1 cellular context compared by ENCODE assay signal in the genomic region with DNA sequence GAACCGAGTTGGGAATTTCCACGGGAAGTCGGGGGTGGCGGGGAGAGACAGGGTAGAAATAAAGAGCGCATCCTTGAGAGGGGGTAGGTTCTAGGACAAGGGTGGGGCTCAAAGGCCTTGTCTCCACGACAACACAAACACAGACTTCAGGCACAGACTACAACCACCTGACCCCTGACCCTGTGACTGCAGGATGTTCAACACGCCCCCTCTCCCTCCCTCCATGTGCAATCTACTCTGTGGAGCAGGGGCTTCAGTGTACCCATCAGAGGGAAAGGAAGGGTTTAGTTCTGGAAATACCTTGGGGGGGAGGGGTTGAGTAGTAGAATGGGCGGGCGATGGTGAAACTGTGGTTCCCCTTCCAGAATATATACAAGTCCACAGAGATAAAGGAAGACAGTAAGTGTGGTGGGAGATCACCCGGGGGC.
TF ChIP-seq lines count a peak whose summit lies in the region.

No MANE protein-coding gene starts in this region.

TF ChIP-seq in HepG2, 621 proteins besides CTCF, POLR2A, EP300 and RAD21 (continued from another document):
- TF ChIP-seq, protein P1, sequence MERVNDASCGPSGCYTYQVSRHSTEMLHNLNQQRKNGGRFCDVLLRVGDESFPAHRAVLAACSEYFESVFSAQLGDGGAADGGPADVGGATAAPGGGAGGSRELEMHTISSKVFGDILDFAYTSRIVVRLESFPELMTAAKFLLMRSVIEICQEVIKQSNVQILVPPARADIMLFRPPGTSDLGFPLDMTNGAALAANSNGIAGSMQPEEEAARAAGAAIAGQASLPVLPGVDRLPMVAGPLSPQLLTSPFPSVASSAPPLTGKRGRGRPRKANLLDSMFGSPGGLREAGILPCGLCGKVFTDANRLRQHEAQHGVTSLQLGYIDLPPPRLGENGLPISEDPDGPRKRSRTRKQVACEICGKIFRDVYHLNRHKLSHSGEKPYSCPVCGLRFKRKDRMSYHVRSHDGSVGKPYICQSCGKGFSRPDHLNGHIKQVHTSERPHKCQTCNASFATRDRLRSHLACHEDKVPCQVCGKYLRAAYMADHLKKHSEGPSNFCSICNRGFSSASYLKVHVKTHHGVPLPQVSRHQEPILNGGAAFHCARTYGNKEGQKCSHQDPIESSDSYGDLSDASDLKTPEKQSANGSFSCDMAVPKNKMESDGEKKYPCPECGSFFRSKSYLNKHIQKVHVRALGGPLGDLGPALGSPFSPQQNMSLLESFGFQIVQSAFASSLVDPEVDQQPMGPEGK (CRISPR knock-in tag; IDR thresholded peaks at IDR 0.05): peak; percentile 81
- TF ChIP-seq RXRB (CRISPR knock-in tag; IDR thresholded peaks at IDR 0.05; ENCODE audit: borderline replicate concordance) (peak; percentile 44; the same call in 1 of the 2 replicates), SOX5 (CRISPR knock-in tag; IDR thresholded peaks at IDR 0.05; ENCODE audit: borderline replicate concordance) (peak; percentile 25; the same call in 1 of the 2 replicates), FOXK1 (CRISPR knock-in tag; IDR thresholded peaks at IDR 0.05; ENCODE audit: borderline replicate concordance, low read depth) (0 out of 2 replicates have a peak, but pooled peaks have one; percentile 17), ZNF782 (CRISPR knock-in tag; IDR thresholded peaks at IDR 0.05; ENCODE audit: borderline replicate concordance) (no peak), DNMT3B (CRISPR knock-in tag; conservative IDR thresholded peaks at IDR 0.05) (0 out of 2 replicates have a peak, but pooled peaks have one; percentile 38), RXRA (CRISPR knock-in tag; IDR thresholded peaks at IDR 0.05) (no peak), SRSF9 (IDR thresholded peaks at IDR 0.05; ENCODE audit: borderline replicate concordance, insufficient read depth, low read depth, low read length, poor library complexity, severe bottlenecking) (no peak), ZNF7 (CRISPR knock-in tag; IDR thresholded peaks at IDR 0.05) (no peak), HOXA3 (CRISPR knock-in tag; IDR thresholded peaks at IDR 0.05) (peak; percentile 13; the same call in 1 of the 2 replicates), MATR3 (CRISPR knock-in tag; IDR thresholded peaks at IDR 0.05) (no peak), NR1H2 (CRISPR knock-in tag; IDR thresholded peaks at IDR 0.05; ENCODE audit: borderline replicate concordance, low read depth) (peak; percentile 49; the same call in 1 of the 2 replicates), ZNF781 (CRISPR knock-in tag; IDR thresholded peaks at IDR 0.05; ENCODE audit: borderline replicate concordance, not compliant biosample characterization) (no peak), NCOR1 (IDR thresholded peaks at IDR 0.05; ENCODE audit: borderline replicate concordance, low read length) (0 out of 2 replicates have a peak, but pooled peaks have one; percentile 21), ETV5 (CRISPR knock-in tag; IDR thresholded peaks at IDR 0.05; ENCODE audit: borderline replicate concordance) (no peak), TEAD3 (CRISPR knock-in tag; optimal IDR thresholded peaks at IDR 0.05; ENCODE audit: borderline replicate concordance) (no peak), ZFP90 (CRISPR knock-in tag; IDR thresholded peaks at IDR 0.05; ENCODE audit: borderline replicate concordance) (0 out of 2 replicates have a peak, but pooled peaks have one; percentile 9), ZBTB7A (CRISPR knock-in tag; IDR thresholded peaks at IDR 0.05) (peak; percentile 44; the same call in 1 of the 2 replicates), ZNF335 (CRISPR knock-in tag; IDR thresholded peaks at IDR 0.05) (peak; percentile 8; the same call in 1 of the 2 replicates), YEATS2 (CRISPR knock-in tag; IDR thresholded peaks at IDR 0.05; ENCODE audit: borderline replicate concordance) (peak; percentile 26; the same call in 1 of the 2 replicates), ZMYM3 (CRISPR knock-in tag; IDR thresholded peaks at IDR 0.05) (no peak), SMARCE1 (IDR thresholded peaks at IDR 0.05; ENCODE audit: borderline replicate concordance) (no peak), HMG20B (CRISPR knock-in tag; conservative IDR thresholded peaks at IDR 0.05) (no peak), FOXM1 (CRISPR knock-in tag; IDR thresholded peaks at IDR 0.05) (no peak), HOXA9 (CRISPR knock-in tag; IDR thresholded peaks at IDR 0.05; ENCODE audit: borderline replicate concordance) (no peak), NFYB (CRISPR knock-in tag; IDR thresholded peaks at IDR 0.05) (no peak), NONO (IDR thresholded peaks at IDR 0.05) (no peak), NONO (CRISPR knock-in tag; conservative IDR thresholded peaks at IDR 0.05) (0 out of 2 replicates have a peak, but pooled peaks have one; percentile 1)
- TF ChIP-seq, protein P2, sequence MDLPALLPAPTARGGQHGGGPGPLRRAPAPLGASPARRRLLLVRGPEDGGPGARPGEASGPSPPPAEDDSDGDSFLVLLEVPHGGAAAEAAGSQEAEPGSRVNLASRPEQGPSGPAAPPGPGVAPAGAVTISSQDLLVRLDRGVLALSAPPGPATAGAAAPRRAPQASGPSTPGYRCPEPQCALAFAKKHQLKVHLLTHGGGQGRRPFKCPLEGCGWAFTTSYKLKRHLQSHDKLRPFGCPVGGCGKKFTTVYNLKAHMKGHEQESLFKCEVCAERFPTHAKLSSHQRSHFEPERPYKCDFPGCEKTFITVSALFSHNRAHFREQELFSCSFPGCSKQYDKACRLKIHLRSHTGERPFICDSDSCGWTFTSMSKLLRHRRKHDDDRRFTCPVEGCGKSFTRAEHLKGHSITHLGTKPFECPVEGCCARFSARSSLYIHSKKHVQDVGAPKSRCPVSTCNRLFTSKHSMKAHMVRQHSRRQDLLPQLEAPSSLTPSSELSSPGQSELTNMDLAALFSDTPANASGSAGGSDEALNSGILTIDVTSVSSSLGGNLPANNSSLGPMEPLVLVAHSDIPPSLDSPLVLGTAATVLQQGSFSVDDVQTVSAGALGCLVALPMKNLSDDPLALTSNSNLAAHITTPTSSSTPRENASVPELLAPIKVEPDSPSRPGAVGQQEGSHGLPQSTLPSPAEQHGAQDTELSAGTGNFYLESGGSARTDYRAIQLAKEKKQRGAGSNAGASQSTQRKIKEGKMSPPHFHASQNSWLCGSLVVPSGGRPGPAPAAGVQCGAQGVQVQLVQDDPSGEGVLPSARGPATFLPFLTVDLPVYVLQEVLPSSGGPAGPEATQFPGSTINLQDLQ (CRISPR knock-in tag; IDR thresholded peaks at IDR 0.05): no peak
- TF ChIP-seq, protein P3, sequence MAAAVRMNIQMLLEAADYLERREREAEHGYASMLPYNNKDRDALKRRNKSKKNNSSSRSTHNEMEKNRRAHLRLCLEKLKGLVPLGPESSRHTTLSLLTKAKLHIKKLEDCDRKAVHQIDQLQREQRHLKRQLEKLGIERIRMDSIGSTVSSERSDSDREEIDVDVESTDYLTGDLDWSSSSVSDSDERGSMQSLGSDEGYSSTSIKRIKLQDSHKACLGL (CRISPR knock-in tag; IDR thresholded peaks at IDR 0.05): no peak
- TF ChIP-seq, protein P4, sequence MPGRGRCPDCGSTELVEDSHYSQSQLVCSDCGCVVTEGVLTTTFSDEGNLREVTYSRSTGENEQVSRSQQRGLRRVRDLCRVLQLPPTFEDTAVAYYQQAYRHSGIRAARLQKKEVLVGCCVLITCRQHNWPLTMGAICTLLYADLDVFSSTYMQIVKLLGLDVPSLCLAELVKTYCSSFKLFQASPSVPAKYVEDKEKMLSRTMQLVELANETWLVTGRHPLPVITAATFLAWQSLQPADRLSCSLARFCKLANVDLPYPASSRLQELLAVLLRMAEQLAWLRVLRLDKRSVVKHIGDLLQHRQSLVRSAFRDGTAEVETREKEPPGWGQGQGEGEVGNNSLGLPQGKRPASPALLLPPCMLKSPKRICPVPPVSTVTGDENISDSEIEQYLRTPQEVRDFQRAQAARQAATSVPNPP (CRISPR knock-in tag; IDR thresholded peaks at IDR 0.05): no peak
- TF ChIP-seq, protein P5, sequence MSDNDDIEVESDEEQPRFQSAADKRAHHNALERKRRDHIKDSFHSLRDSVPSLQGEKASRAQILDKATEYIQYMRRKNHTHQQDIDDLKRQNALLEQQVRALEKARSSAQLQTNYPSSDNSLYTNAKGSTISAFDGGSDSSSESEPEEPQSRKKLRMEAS (IDR thresholded peaks at IDR 0.05): peak; percentile 52
- TF ChIP-seq, protein P6, sequence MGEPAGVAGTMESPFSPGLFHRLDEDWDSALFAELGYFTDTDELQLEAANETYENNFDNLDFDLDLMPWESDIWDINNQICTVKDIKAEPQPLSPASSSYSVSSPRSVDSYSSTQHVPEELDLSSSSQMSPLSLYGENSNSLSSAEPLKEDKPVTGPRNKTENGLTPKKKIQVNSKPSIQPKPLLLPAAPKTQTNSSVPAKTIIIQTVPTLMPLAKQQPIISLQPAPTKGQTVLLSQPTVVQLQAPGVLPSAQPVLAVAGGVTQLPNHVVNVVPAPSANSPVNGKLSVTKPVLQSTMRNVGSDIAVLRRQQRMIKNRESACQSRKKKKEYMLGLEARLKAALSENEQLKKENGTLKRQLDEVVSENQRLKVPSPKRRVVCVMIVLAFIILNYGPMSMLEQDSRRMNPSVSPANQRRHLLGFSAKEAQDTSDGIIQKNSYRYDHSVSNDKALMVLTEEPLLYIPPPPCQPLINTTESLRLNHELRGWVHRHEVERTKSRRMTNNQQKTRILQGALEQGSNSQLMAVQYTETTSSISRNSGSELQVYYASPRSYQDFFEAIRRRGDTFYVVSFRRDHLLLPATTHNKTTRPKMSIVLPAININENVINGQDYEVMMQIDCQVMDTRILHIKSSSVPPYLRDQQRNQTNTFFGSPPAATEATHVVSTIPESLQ (CRISPR knock-in tag; conservative IDR thresholded peaks at IDR 0.05): no peak
- TF ChIP-seq, protein P7, sequence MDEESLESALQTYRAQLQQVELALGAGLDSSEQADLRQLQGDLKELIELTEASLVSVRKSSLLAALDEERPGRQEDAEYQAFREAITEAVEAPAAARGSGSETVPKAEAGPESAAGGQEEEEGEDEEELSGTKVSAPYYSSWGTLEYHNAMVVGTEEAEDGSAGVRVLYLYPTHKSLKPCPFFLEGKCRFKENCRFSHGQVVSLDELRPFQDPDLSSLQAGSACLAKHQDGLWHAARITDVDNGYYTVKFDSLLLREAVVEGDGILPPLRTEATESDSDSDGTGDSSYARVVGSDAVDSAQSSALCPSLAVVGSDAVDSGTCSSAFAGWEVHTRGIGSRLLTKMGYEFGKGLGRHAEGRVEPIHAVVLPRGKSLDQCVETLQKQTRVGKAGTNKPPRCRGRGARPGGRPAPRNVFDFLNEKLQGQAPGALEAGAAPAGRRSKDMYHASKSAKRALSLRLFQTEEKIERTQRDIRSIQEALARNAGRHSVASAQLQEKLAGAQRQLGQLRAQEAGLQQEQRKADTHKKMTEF (CRISPR knock-in tag; IDR thresholded peaks at IDR 0.05): no peak
- TF ChIP-seq, protein P8, sequence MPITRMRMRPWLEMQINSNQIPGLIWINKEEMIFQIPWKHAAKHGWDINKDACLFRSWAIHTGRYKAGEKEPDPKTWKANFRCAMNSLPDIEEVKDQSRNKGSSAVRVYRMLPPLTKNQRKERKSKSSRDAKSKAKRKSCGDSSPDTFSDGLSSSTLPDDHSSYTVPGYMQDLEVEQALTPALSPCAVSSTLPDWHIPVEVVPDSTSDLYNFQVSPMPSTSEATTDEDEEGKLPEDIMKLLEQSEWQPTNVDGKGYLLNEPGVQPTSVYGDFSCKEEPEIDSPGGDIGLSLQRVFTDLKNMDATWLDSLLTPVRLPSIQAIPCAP (CRISPR knock-in tag; IDR thresholded peaks at IDR 0.05; ENCODE audit: low read depth): no peak
- TF ChIP-seq, protein P9, sequence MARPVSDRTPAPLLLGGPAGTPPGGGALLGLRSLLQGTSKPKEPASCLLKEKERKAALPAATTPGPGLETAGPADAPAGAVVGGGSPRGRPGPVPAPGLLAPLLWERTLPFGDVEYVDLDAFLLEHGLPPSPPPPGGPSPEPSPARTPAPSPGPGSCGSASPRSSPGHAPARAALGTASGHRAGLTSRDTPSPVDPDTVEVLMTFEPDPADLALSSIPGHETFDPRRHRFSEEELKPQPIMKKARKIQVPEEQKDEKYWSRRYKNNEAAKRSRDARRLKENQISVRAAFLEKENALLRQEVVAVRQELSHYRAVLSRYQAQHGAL (CRISPR knock-in tag; IDR thresholded peaks at IDR 0.05; ENCODE audit: not compliant biosample characterization): no peak
- TF ChIP-seq, protein P10, sequence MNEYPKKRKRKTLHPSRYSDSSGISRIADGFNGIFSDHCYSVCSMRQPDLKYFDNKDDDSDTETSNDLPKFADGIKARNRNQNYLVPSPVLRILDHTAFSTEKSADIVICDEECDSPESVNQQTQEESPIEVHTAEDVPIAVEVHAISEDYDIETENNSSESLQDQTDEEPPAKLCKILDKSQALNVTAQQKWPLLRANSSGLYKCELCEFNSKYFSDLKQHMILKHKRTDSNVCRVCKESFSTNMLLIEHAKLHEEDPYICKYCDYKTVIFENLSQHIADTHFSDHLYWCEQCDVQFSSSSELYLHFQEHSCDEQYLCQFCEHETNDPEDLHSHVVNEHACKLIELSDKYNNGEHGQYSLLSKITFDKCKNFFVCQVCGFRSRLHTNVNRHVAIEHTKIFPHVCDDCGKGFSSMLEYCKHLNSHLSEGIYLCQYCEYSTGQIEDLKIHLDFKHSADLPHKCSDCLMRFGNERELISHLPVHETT (CRISPR knock-in tag; conservative IDR thresholded peaks at IDR 0.05): no peak
- TF ChIP-seq, protein P11, sequence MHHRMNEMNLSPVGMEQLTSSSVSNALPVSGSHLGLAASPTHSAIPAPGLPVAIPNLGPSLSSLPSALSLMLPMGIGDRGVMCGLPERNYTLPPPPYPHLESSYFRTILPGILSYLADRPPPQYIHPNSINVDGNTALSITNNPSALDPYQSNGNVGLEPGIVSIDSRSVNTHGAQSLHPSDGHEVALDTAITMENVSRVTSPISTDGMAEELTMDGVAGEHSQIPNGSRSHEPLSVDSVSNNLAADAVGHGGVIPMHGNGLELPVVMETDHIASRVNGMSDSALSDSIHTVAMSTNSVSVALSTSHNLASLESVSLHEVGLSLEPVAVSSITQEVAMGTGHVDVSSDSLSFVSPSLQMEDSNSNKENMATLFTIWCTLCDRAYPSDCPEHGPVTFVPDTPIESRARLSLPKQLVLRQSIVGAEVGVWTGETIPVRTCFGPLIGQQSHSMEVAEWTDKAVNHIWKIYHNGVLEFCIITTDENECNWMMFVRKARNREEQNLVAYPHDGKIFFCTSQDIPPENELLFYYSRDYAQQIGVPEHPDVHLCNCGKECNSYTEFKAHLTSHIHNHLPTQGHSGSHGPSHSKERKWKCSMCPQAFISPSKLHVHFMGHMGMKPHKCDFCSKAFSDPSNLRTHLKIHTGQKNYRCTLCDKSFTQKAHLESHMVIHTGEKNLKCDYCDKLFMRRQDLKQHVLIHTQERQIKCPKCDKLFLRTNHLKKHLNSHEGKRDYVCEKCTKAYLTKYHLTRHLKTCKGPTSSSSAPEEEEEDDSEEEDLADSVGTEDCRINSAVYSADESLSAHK (CRISPR knock-in tag; IDR thresholded peaks at IDR 0.05; ENCODE audit: borderline replicate concordance): no peak
